Comparison of ENCODE assay signal across 9 cellular contexts in the genomic region with DNA sequence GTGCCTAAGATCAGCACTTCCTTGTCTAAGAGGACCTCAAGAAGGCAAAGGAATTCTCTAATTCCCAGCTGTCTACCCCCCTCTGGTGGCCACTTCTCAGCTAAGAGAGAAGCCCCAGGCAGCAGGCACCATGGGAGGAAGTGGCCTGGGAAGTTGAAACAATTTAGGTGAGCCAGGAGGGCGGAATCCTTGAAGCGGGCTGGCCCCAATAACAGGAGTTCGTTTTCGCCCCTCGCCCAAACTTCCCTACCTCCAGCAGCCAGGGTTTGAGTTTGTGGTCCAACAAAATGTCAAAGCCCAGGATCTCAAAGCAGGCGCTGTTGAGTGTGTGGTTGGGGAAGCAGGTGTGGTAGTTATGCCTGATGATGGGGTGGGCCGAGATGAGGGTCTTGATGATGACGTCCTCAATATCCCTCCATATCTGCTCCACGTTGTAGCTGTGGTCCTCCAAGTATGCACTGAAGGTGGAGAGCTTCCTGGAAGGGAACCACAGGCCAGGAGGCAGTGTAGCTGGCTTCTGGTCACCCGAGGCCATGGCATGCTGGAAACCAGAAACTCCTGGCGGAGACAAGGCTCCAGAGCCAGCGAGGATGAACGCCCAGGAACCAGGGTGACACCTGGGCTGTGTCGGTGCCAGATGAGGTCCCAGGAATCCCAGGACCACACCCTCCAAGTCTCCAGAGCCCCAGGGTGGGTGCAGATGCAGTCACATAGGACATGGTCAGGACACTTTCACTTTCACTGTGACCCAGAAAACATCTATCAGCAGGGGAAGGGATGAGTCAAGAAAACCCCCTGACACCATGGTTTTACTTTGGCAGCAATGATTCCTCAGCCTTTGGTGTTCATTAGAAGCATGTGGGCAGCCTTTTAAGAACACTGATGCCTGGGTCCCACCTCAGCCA. TPM values are rescaled to one million over a fixed set of nuclear protein-coding genes. Genes with fewer than 3 reads are reported as not detected.
DNase-seq lines count a peak whose midpoint lies in the region; TF ChIP-seq lines count a peak whose summit lies in the region.
"Had no signal": no experiment of that assay in that cellular context is flagged by ENCODE, and none has a peak within 500 bp of the region (broad histone marks: within the 10 kb centered on the region; RNA-seq: fewer than 3 reads in every experiment).

No MANE protein-coding gene starts in this region.

- H3K4me3 ChIP-seq in HAP-1 (no peak overlapping the region), cardiac muscle cell (no peak overlapping the region)

- H3K36me3 ChIP-seq in HAP-1 (replicated peaks) (no peaks in the 10 kb centered on the region), cardiac muscle cell (no peaks in the 10 kb centered on the region)

- TF ChIP-seq CTCF in cardiac muscle cell (IDR thresholded peaks at IDR 0.05; ENCODE audit: low read depth, low read length): peak; percentile 89

- no peak overlapping the region for H3K4me3 Mint-ChIP-seq in activated naive CD8-positive, alpha-beta T cell treated with anti-CD3 and anti-CD28 coated beads for 36 hours
- H3K4me3 Mint-ChIP-seq: CD4-positive, CD25-positive, alpha-beta regulatory T cell had no signal

- DNase-seq in NCI-H1417 (lab: John Stamatoyannopoulos, UW): peak; percentile 29 to 78 (median 74)
- DNase-seq in NCI-H1417 treated with DMSO at 0.1 percent for 48 hours (lab: John Stamatoyannopoulos, UW): no peak
- peak; percentile 79 to 91 for DNase-seq in HAP-1 (ENCODE audit: low spot score in 2 of 2)
- peak; percentile 76 for DNase-seq in NCI-H774 (lab: John Stamatoyannopoulos, UW)
- DNase-seq in activated naive CD8-positive, alpha-beta T cell treated with anti-CD3 and anti-CD28 coated beads for 36 hours: peak; percentile 43
- DNase-seq in cardiac muscle cell (ENCODE audit: low read depth in 1 of 2, low spot score in 1 of 2): peak; percentile 87 to 88
- DNase-seq in posterior vena cava (ENCODE audit: low spot score): peak; percentile 87
- DNase-seq in NCI-H446 treated with DMSO at 0.1 percent for 48 hours (lab: John Stamatoyannopoulos, UW): no peak

- H3K27me3 ChIP-seq in HAP-1 (ENCODE audit: low read depth): no peaks in the 10 kb centered on the region
- H3K27me3 ChIP-seq in cardiac muscle cell: peaks cover 70% of the 10 kb centered on the region

- H3K9me3 Mint-ChIP-seq in activated naive CD8-positive, alpha-beta T cell treated with anti-CD3 and anti-CD28 coated beads for 36 hours: no peaks in the 10 kb centered on the region

- in situ Hi-C loops in HAP-1 (cut with MboI; ENCODE audit: low sequenced_read_pairs): loop anchor here (5.0 kb wide), 1 partner anchor 114 kb away; no protein-coding TSS in a partner anchor

- intact Hi-C loops in posterior vena cava (cut with DNase I): loop anchor here (2.0 to 5.0 kb wide), 4 partner anchors 65 to 119 kb away; partner anchors contain the start of genes PRAC1 (in 1 of the 2) and PRAC2 (in 1 of the 2)

- H3K27ac Mint-ChIP-seq in activated naive CD8-positive, alpha-beta T cell treated with anti-CD3 and anti-CD28 coated beads for 36 hours: no peak overlapping the region
- H3K27ac Mint-ChIP-seq: CD4-positive, CD25-positive, alpha-beta regulatory T cell had no signal

- no peak overlapping the region for H3K27ac ChIP-seq in cardiac muscle cell

- H3K9me3 ChIP-seq in HAP-1 (no peaks in the 10 kb centered on the region), cardiac muscle cell (ENCODE audit: low read depth) (no peaks in the 10 kb centered on the region)

- H3K36me3 Mint-ChIP-seq in activated naive CD8-positive, alpha-beta T cell treated with anti-CD3 and anti-CD28 coated beads for 36 hours: no peaks in the 10 kb centered on the region
- H3K36me3 Mint-ChIP-seq: CD4-positive, CD25-positive, alpha-beta regulatory T cell had no signal

- no peaks in the 10 kb centered on the region for H3K4me1 ChIP-seq in HAP-1
- H3K4me1 ChIP-seq in cardiac muscle cell (ENCODE audit: low read depth): no peaks in the 10 kb centered on the region

- peaks cover 7% of the 10 kb centered on the region for H3K4me1 Mint-ChIP-seq in activated naive CD8-positive, alpha-beta T cell treated with anti-CD3 and anti-CD28 coated beads for 36 hours
- H3K4me1 Mint-ChIP-seq: CD4-positive, CD25-positive, alpha-beta regulatory T cell had no signal

- H3K27me3 Mint-ChIP-seq in activated naive CD8-positive, alpha-beta T cell treated with anti-CD3 and anti-CD28 coated beads for 36 hours: peaks cover 21% of the 10 kb centered on the region

RNA-seq across cellular contexts. Expression of gene TTLL6, which starts 25.6 kb away (rescaled TPM):
- not detected for total RNA-seq in activated naive CD8-positive, alpha-beta T cell treated with anti-CD3 and anti-CD28 coated beads for 36 hours
- 0.03 TPM in 1 of 2 replicates, not detected in the other for total RNA-seq in cardiac muscle cell
- polyA plus RNA-seq in cardiac muscle cell: not detected in 2 replicates
- total RNA-seq in posterior vena cava: under 1 TPM in 1 of 2 donors, not detected in 1; 0.46 TPM
- total RNA-seq: CD4-positive, CD25-positive, alpha-beta regulatory T cell had no signal
- polyA plus RNA-seq: CD4-positive, CD25-positive, alpha-beta regulatory T cell had no signal

RNA-seq across cellular contexts. Expression of gene CALCOCO2, which starts 39.5 kb away (rescaled TPM):
- total RNA-seq in activated naive CD8-positive, alpha-beta T cell treated with anti-CD3 and anti-CD28 coated beads for 36 hours: 10 to 100 TPM; 69.3 to 75.8 TPM
- total RNA-seq in cardiac muscle cell (23.8 and 35.3 TPM in 2 replicates), posterior vena cava (100 to 1,000 TPM; 146 to 181 TPM)
- 38.6 and 56.4 TPM in 2 replicates for polyA plus RNA-seq in cardiac muscle cell

Comparison
In these comparisons a context has a peak if more than half of its experiments do, and no peak if none do; other contexts are left out.
1. DNase-seq: peak in NCI-H1417 (3 of 3), HAP-1 (2 of 2), NCI-H774 (single experiment), activated naive CD8-positive, alpha-beta T cell treated with anti-CD3 and anti-CD28 coated beads for 36 hours (single experiment), cardiac muscle cell (2 of 2) and posterior vena cava (single experiment); none in NCI-H1417 treated with DMSO at 0.1 percent for 48 hours (single experiment) and NCI-H446 treated with DMSO at 0.1 percent for 48 hours (single experiment).